Comparison of ENCODE assay signal across 24 cellular contexts in the genomic region with DNA sequence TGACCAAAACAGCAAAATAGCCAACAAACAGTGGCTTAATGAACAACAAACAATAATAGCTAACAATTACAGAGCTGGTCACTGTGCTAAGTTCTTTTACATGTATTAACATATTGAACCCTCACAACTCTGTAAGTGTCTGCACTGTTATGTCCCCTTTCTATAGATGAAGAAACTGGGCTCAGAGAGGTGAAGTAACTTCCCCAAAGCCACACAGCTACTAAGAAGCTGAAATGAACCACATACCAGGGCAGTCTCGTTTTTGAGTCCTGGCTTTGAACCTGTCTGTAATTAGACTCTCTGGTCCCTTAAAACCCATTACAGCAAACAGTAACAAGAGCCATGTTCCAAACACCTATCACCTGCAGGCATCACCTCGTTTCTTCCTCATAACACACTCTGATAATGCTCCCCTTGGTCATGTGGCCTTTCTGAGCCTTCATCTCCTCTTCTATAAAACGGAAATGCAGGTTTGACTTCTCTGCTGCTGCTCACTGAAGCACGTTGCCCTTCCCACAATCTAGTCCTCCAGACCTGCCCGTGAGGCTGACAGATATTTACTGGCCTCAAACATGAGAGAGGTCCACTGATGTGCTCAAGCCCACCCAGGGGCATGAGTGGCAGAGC. TPM values are rescaled to one million over a fixed set of nuclear protein-coding genes. Genes with fewer than 3 reads are reported as not detected.
"Had no signal": no experiment of that assay in that cellular context is flagged by ENCODE, and none has a peak within 500 bp of the region (broad histone marks: within the 10 kb centered on the region; RNA-seq: fewer than 3 reads in every experiment).

No MANE protein-coding gene starts in this region.

- H3K4me3 ChIP-seq: breast epithelium, esophagus squamous epithelium, gastrocnemius medialis, pancreas, psoas muscle, right atrium auricular region, spleen, thyroid gland had no signal

- H3K4me3 Mint-ChIP-seq: activated naive CD8-positive, alpha-beta T cell treated with anti-CD3 and anti-CD28 coated beads, Interleukin-2, amount 10 ng/mL, durations not matched to agents 7 days and 5 days; endodermal cell; natural killer cell treated with Interleukin-12 subunit alpha and Interleukin-12 subunit beta and Interleukin-15 and Interleukin-18, amount 100 ng/mL, for 72 hours had no signal

- H3K36me3 ChIP-seq: breast epithelium, esophagus squamous epithelium, gastrocnemius medialis, pancreas, right atrium auricular region, spleen, thyroid gland had no signal

- H3K4me1 ChIP-seq: breast epithelium, esophagus squamous epithelium, gastrocnemius medialis, pancreas, psoas muscle, right atrium auricular region, spleen, thyroid gland had no signal

- H3K27ac ChIP-seq: breast epithelium, esophagus squamous epithelium, gastrocnemius medialis, pancreas, psoas muscle, right atrium auricular region, thyroid gland had no signal

- H3K36me3 Mint-ChIP-seq: activated naive CD8-positive, alpha-beta T cell treated with anti-CD3 and anti-CD28 coated beads, Interleukin-2, amount 10 ng/mL, durations not matched to agents 7 days and 5 days; natural killer cell treated with Interleukin-12 subunit alpha and Interleukin-12 subunit beta and Interleukin-15 and Interleukin-18, amount 100 ng/mL, for 72 hours had no signal

- H3K9me3 ChIP-seq: breast epithelium, esophagus squamous epithelium, gastrocnemius medialis, pancreas, psoas muscle, right atrium auricular region, spleen, thyroid gland had no signal

- ATAC-seq: gastrocnemius medialis; left ventricle myocardium superior; natural killer cell treated with Interleukin-12 subunit alpha and Interleukin-12 subunit beta and Interleukin-15 and Interleukin-18, amount 100 ng/mL, for 72 hours; pancreas; psoas muscle; stimulated activated naive CD8-positive, alpha-beta T cell treated with anti-CD3 and anti-CD28 coated beads, Interleukin-15, Interleukin-2, amounts not matched to agents 100 U/mL and 50 U/mL, for 24 hours had no signal

- H3K4me1 Mint-ChIP-seq: activated naive CD8-positive, alpha-beta T cell treated with anti-CD3 and anti-CD28 coated beads, Interleukin-2, amount 10 ng/mL, durations not matched to agents 7 days and 5 days had no signal

- DNase-seq: activated CD4-positive, alpha-beta T cell treated with anti-CD3 and anti-CD28 coated beads for 4 hours; activated CD4-positive, alpha-beta T cell treated with anti-CD3 and anti-CD28 coated beads, Interleukin-2, amount 50 U/mL, for 48 hours; activated naive CD4-positive, alpha-beta T cell treated with Interleukin-2 at 50 U/mL for 16 hours; activated naive CD8-positive, alpha-beta T cell treated with anti-CD3 and anti-CD28 coated beads, Interleukin-2, amount 10 ng/mL, durations not matched to agents 7 days and 5 days; activated T-cell treated with anti-CD3 and anti-CD28 coated beads, Interleukin-2, amount 50 U/mL, for 48 hours; amniotic stem cell; cerebellar nuclear complex; cortex of kidney; endodermal cell; esophagus squamous epithelium; gastrocnemius medialis; left ventricle myocardium superior; mammary epithelial cell; midbrain; pancreas; psoas muscle; stimulated activated CD4-positive, alpha-beta T cell treated with anti-CD3 and anti-CD28 coated beads, Interleukin-4, amount 100 ng/mL, for 1 hour; stimulated activated naive CD8-positive, alpha-beta T cell treated with anti-CD3 and anti-CD28 coated beads, Interleukin-15, Interleukin-2, amounts not matched to agents 100 U/mL and 50 U/mL, for 24 hours; thyroid gland had no signal

- H3K27me3 ChIP-seq: gastrocnemius medialis, pancreas, right atrium auricular region, thyroid gland had no signal

- H3K9me3 Mint-ChIP-seq: activated naive CD8-positive, alpha-beta T cell treated with anti-CD3 and anti-CD28 coated beads, Interleukin-2, amount 10 ng/mL, durations not matched to agents 7 days and 5 days; endodermal cell; natural killer cell treated with Interleukin-12 subunit alpha and Interleukin-12 subunit beta and Interleukin-15 and Interleukin-18, amount 100 ng/mL, for 72 hours had no signal

- H3K27ac Mint-ChIP-seq: activated naive CD8-positive, alpha-beta T cell treated with anti-CD3 and anti-CD28 coated beads, Interleukin-2, amount 10 ng/mL, durations not matched to agents 7 days and 5 days; endodermal cell; natural killer cell treated with Interleukin-12 subunit alpha and Interleukin-12 subunit beta and Interleukin-15 and Interleukin-18, amount 100 ng/mL, for 72 hours had no signal

RNA-seq across cellular contexts. Expression of gene KCNK15, which starts 23.3 kb away (rescaled TPM):
- total RNA-seq: activated naive CD8-positive, alpha-beta T cell treated with anti-CD3 and anti-CD28 coated beads, Interleukin-2, amount 10 ng/mL, durations not matched to agents 7 days and 5 days had no signal

RNA-seq across cellular contexts. Expression of gene RIMS4, which starts 41.4 kb away (rescaled TPM):
- total RNA-seq: activated naive CD8-positive, alpha-beta T cell treated with anti-CD3 and anti-CD28 coated beads, Interleukin-2, amount 10 ng/mL, durations not matched to agents 7 days and 5 days; natural killer cell treated with Interleukin-12 subunit alpha and Interleukin-12 subunit beta and Interleukin-15 and Interleukin-18, amount 100 ng/mL, for 72 hours; spleen had no signal
- polyA plus RNA-seq: mammary epithelial cell had no signal

RNA-seq across cellular contexts. Expression of gene CCN5, which starts 53.8 kb away (rescaled TPM):
- total RNA-seq: activated naive CD8-positive, alpha-beta T cell treated with anti-CD3 and anti-CD28 coated beads, Interleukin-2, amount 10 ng/mL, durations not matched to agents 7 days and 5 days; endodermal cell; natural killer cell treated with Interleukin-12 subunit alpha and Interleukin-12 subunit beta and Interleukin-15 and Interleukin-18, amount 100 ng/mL, for 72 hours; urinary bladder had no signal
- polyA plus RNA-seq: mammary epithelial cell had no signal
